ENCODE assay signal across 2 cellular contexts in genomic region chr20:45905505-45906079, GRCh38.
A peak's percentile ranks its signal among the peaks of the same experiment; 100 is the strongest.
TF ChIP-seq lines count a peak whose summit lies in the region.

No MANE protein-coding gene starts in this region.

TF ChIP-seq in A549, 52 proteins besides CTCF, POLR2A, EP300 and RAD21:
- TF ChIP-seq FOSL2 (IDR thresholded peaks at IDR 0.05) (no peak), FOSL2 (CRISPR knock-in tag; IDR thresholded peaks at IDR 0.05) (peak; percentile 81), ZC3H11A (IDR thresholded peaks at IDR 0.05) (no peak)
TF ChIP-seq in A549: peak in this region for 1.

TF ChIP-seq in HCT116, 20 proteins besides CTCF, POLR2A, EP300 and RAD21:
- TF ChIP-seq EZH2 (IDR thresholded peaks at IDR 0.05) (no peak), FOSL1 (IDR thresholded peaks at IDR 0.05; ENCODE audit: low read depth) (peak; percentile 36; the same call in 1 of the 2 replicates)
